In genomic region chr4:121720109-121720508, GRCh38 we compare ENCODE assay signal across 18 cellular contexts. TPM values are rescaled to one million over a fixed set of nuclear protein-coding genes. Genes with fewer than 3 reads are reported as not detected.
DNase-seq lines count a peak whose midpoint lies in the region; ATAC-seq and TF ChIP-seq lines count a peak whose summit lies in the region.
"Had no signal": no experiment of that assay in that cellular context is flagged by ENCODE, and none has a peak within 500 bp of the region (broad histone marks: within the 10 kb centered on the region; RNA-seq: fewer than 3 reads in every experiment).

No MANE protein-coding gene starts in this region.

- H3K9me3 ChIP-seq in PC-9 (ENCODE audit: insufficient read depth, low read depth), result no peaks in the 10 kb centered on the region; the same call in 1 of the 2 replicates
- H3K9me3 ChIP-seq: BE2C had no signal

- H3K27me3 Mint-ChIP-seq in type B pancreatic cell, result no peaks in the 10 kb centered on the region
- peaks cover 13 to 16% of the 10 kb centered on the region in 2 donors for H3K27me3 Mint-ChIP-seq in effector memory CD8-positive, alpha-beta T cell

- intact Hi-C loops in PC-9 (cut with micrococcal nuclease; ENCODE audit: unreplicated experiment), result loop anchor here (10.0 kb wide), 1 partner anchor 45 kb away; no protein-coding TSS in a partner anchor

- no peaks in the 10 kb centered on the region for H3K27me3 ChIP-seq in PC-9 (ENCODE audit: insufficient read depth, low read depth)
- H3K27me3 ChIP-seq: BE2C had no signal

- peaks cover under 1% of the 10 kb centered on the region for H3K4me1 Mint-ChIP-seq in type B pancreatic cell (ENCODE audit: unreplicated experiment)
- H3K4me1 Mint-ChIP-seq in effector memory CD8-positive, alpha-beta T cell (ENCODE audit: low read depth in 2 of 2), result no peaks in the 10 kb centered on the region

- in situ Hi-C loops in astrocyte of the spinal cord (cut with HindIII; ENCODE audit: low sequenced_read_pairs), result no loop called here

- H3K4me3 ChIP-seq in PC-9 (no peak overlapping the region), astrocyte of the spinal cord (ENCODE audit: low read depth, low read length) (no peak overlapping the region)

- no peak for ATAC-seq in effector memory CD8-positive, alpha-beta T cell (replicated peaks)

- no peak overlapping the region for H3K4me2 ChIP-seq in PC-9
- H3K4me2 ChIP-seq: KMS-11 had no signal

- POLR2A ChIA-PET in PC-9 (lab: Charles Lee; ENCODE audit: unreplicated experiment), result no interaction called here

- no peaks in the 10 kb centered on the region for H3K9me2 ChIP-seq in PC-9 (ENCODE audit: insufficient read depth)

- H2AFZ ChIP-seq in PC-9, result 0 out of 2 replicates have a peak overlapping the region, but pooled peaks have one; percentile 10

- no peak overlapping the region for H3K27ac ChIP-seq in PC-9
- H3K27ac ChIP-seq: KMS-11 had no signal

- CTCF ChIA-PET in PC-9 (lab: Charles Lee), result no interaction called here

- no peaks in the 10 kb centered on the region for H3K4me1 ChIP-seq in PC-9 (replicated peaks; ENCODE audit: insufficient read depth)
- H3K4me1 ChIP-seq: BE2C had no signal

- no peaks in the 10 kb centered on the region for H3K9me3 Mint-ChIP-seq in type B pancreatic cell
- H3K9me3 Mint-ChIP-seq in effector memory CD8-positive, alpha-beta T cell, result no peaks in the 10 kb centered on the region
- H3K9me3 Mint-ChIP-seq: CD4-positive, alpha-beta T cell had no signal

- H4K20me1 ChIP-seq in PC-9 (ENCODE audit: insufficient read depth), result no peaks in the 10 kb centered on the region

- H3K36me3 Mint-ChIP-seq in type B pancreatic cell, result no peaks in the 10 kb centered on the region
- no peaks in the 10 kb centered on the region for H3K36me3 Mint-ChIP-seq in effector memory CD8-positive, alpha-beta T cell (ENCODE audit: insufficient read depth)

- no peaks in the 10 kb centered on the region for H3K79me2 ChIP-seq in PC-9 (ENCODE audit: low read depth)

- BruUV-seq in PC-9 (replicated peaks; lab: Mats Ljungman, UMichigan), result no TSS peak

- H3K4me3 Mint-ChIP-seq in type B pancreatic cell, result no peak overlapping the region
- no peak overlapping the region for H3K4me3 Mint-ChIP-seq in effector memory CD8-positive, alpha-beta T cell
- H3K4me3 Mint-ChIP-seq: CD4-positive, alpha-beta T cell had no signal

- H3K36me3 ChIP-seq in PC-9 (ENCODE audit: low read depth), result no peaks in the 10 kb centered on the region
- H3K36me3 ChIP-seq: BE2C had no signal

- DNase-seq in ELR (ENCODE audit: low read depth) (peak; percentile 57), PC-9 (peak in 1 of 2 experiments; percentile 48), astrocyte of the spinal cord (ENCODE audit: low read depth, low spot score) (peak; percentile 37), type B pancreatic cell (ENCODE audit: extremely low spot score, unreplicated experiment) (no peak), OCI-M2 (lab: John Stamatoyannopoulos, UW; ENCODE audit: unreplicated experiment) (no peak), GF-D8 (lab: John Stamatoyannopoulos, UW) (no peak)
- no peak for DNase-seq in effector memory CD8-positive, alpha-beta T cell
- DNase-seq: BE2C; CD4-positive, alpha-beta T cell; NCI-H1048; NCI-H146; NCI-H2081; NCI-H510A; NCI-H774 had no signal

- peak overlapping the region; percentile 49 for H3K27ac Mint-ChIP-seq in type B pancreatic cell
- no peak overlapping the region for H3K27ac Mint-ChIP-seq in effector memory CD8-positive, alpha-beta T cell
- H3K27ac Mint-ChIP-seq: CD4-positive, alpha-beta T cell had no signal

- H3F3A ChIP-seq in PC-9 (ENCODE audit: insufficient read depth, low read depth), result no peaks in the 10 kb centered on the region

- no peak for TF ChIP-seq CTCF in PC-9 (conservative IDR thresholded peaks at IDR 0.05)
- TF ChIP-seq CTCF in astrocyte of the spinal cord (IDR thresholded peaks at IDR 0.05; ENCODE audit: low read depth, low read length), result no peak
- TF ChIP-seq CTCF in type B pancreatic cell (conservative IDR thresholded peaks at IDR 0.05), result no peak

RNA-seq across cellular contexts. Expression of gene ANXA5, which starts 23.3 kb away (rescaled TPM):
- total RNA-seq in PC-9 (2021), result 177 and 230 TPM in 2 replicates
- 175 and 245 TPM in 2 replicates for total RNA-seq in type B pancreatic cell (ENCODE audit: low replicate concordance)

RNA-seq across cellular contexts. Expression of gene SMIM43, which starts 44.9 kb away (rescaled TPM):
- total RNA-seq in PC-9 (2021) (not detected in 2 replicates), type B pancreatic cell (ENCODE audit: low replicate concordance) (0.60 and 1.4 TPM in 2 replicates)
- total RNA-seq: CD4-positive, alpha-beta T cell; G401; H4; MCF 10A had no signal

Comparison
In these comparisons a context has a peak if more than half of its experiments do, and no peak if none do; other contexts are left out.
1. DNase-seq: peak in ELR (single experiment) and astrocyte of the spinal cord (single experiment); none in type B pancreatic cell (single experiment), effector memory CD8-positive, alpha-beta T cell (0 of 3), OCI-M2 (single experiment) and GF-D8 (single experiment).